ENCODE assay signal across 1 cellular context in genomic region chr16:24174977-24175376, GRCh38.
TF ChIP-seq lines count a peak whose summit lies in the region.

No MANE protein-coding gene starts in this region.

TF ChIP-seq in GM23338, 12 proteins besides CTCF, POLR2A, EP300 and RAD21 (continued from another document):
- TF ChIP-seq ETS1 (IDR thresholded peaks at IDR 0.05): no peak
